Comparison of ENCODE assay signal across 9 cellular contexts in the genomic region with DNA sequence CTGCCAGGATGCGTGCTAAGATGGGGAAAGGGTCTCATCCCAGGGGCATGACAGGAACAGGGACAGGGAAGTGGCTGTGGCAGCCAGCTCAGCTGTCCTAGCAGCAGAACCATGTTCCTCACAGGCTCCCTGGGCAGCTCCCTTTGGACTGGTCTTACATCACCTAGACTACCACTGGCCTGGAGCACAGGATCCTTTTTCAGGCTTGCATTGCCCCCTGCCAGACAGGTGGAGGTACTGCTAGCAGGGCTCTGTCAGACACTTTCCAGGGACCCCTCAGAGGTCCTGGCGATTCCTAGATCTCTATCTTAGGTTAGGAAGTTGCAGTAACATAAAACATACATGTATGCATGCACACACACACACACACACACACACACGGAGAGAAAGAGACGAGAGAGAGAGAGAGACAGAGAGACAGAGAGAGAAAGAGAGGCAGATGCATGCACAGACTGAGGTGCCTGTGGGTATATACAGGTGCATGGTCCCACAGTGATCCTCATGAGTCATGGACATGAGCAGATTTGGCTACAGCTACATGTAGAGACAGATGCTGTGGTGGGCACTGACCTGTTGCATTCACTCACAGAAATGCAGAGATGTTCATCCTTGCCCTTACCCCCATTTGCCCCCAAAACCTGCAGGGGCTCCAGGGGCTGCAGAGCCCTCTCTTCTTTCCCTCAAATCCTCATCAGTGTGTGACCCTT.
A peak's percentile ranks its signal among the peaks of the same experiment; 100 is the strongest.
DNase-seq lines count a peak whose midpoint lies in the region; ATAC-seq and TF ChIP-seq lines count a peak whose summit lies in the region.
"Had no signal": no experiment of that assay in that cellular context is flagged by ENCODE, and none has a peak within 500 bp of the region (broad histone marks: within the 10 kb centered on the region; RNA-seq: fewer than 3 reads in every experiment).

No MANE protein-coding gene starts in this region.

- H3K9me3 ChIP-seq in mammary epithelial cell (replicated peaks; ENCODE audit: insufficient read depth, low read length) (no peaks in the 10 kb centered on the region), suprapubic skin (no peaks in the 10 kb centered on the region)
- H3K9me3 ChIP-seq: SJSA1 had no signal

- in situ Hi-C loops in Caki2 (cut with HindIII; ENCODE audit: low pct_unique_long_range_greater_than_20kb, low sequenced_read_pairs): no loop called here
- in situ Hi-C loops in mammary epithelial cell (cut with MboI; ENCODE audit: low sequenced_read_pairs in 2 of 2): loop anchor here (5.0 to 25.0 kb wide), 4 partner anchors 204 to 524 kb away; no protein-coding TSS in a partner anchor

- H3K4me3 ChIP-seq in NB4 (ENCODE audit: low read depth, low read length) (no peak overlapping the region), mammary epithelial cell (replicated peaks in 1 of 3; ENCODE audit: insufficient read depth in 1 of 3, low read depth in 2 of 3, low read length in 3 of 3) (no peak overlapping the region), suprapubic skin (no peak overlapping the region)
- H3K4me3 ChIP-seq: SJSA1 had no signal

- peak; percentile 73 for ATAC-seq in GM19025 (IDR thresholded peaks at IDR 0.05; ENCODE audit: low read depth, unreplicated experiment)

- no peak overlapping the region for H2AFZ ChIP-seq in mammary epithelial cell (ENCODE audit: low read depth, low read length)

- WGBS in mammary epithelial cell (ENCODE audit: low coverage, missing lambda C conversion rate): 30% methylated on average over 3 of the region's 4 CpGs
- WGBS in suprapubic skin: 56% methylated on average over 4 of the region's 4 CpGs

- DNase-seq in Caki2 (ENCODE audit: low read depth) (peak; percentile 12), NB4 (ENCODE audit: low read depth) (peak; percentile 59), mammary epithelial cell (peak; percentile 25), medulla oblongata (ENCODE audit: extremely low spot score) (peak; percentile 17), NCI-H774 (lab: John Stamatoyannopoulos, UW) (no peak), suprapubic skin (ENCODE audit: low spot score in 2 of 2) (no peak), DMS114 treated with DMSO at 0.1 percent for 48 hours (lab: John Stamatoyannopoulos, UW; ENCODE audit: unreplicated experiment) (no peak)

- no TSS peak for BruUV-seq in mammary epithelial cell (replicated peaks; lab: Mats Ljungman, UMichigan)

- no peak overlapping the region for H3K4me2 ChIP-seq in mammary epithelial cell (ENCODE audit: insufficient read depth, low read depth, low read length)

- dilution Hi-C loops in mammary epithelial cell (cut with HindIII; ENCODE audit: low sequenced_read_pairs): no loop called here

- H3K4me1 ChIP-seq in mammary epithelial cell (ENCODE audit: insufficient read depth, low read length): no peaks in the 10 kb centered on the region
- no peaks in the 10 kb centered on the region for H3K4me1 ChIP-seq in suprapubic skin
- H3K4me1 ChIP-seq: SJSA1 had no signal

- H4K20me1 ChIP-seq in mammary epithelial cell (ENCODE audit: insufficient read depth, low read length): no peaks in the 10 kb centered on the region

- CTCF ChIA-PET in mammary epithelial cell (lab: Charles Lee; ENCODE audit: low non-redundant PET): interaction anchor here (0.5 to 0.9 kb wide), 4 partner anchors 112 to 516 kb away, joined by 3 to 4 read pairs (median 3); no protein-coding TSS in a partner anchor

- H3K27me3 ChIP-seq in mammary epithelial cell (ENCODE audit: insufficient read depth, low read length) (no peaks in the 10 kb centered on the region), suprapubic skin (no peaks in the 10 kb centered on the region)
- H3K27me3 ChIP-seq: SJSA1 had no signal

- no peak overlapping the region for H3K27ac ChIP-seq in mammary epithelial cell (ENCODE audit: insufficient read depth, low read depth, low read length)
- H3K27ac ChIP-seq in suprapubic skin: no peak overlapping the region
- H3K27ac ChIP-seq: SJSA1 had no signal

- TF ChIP-seq POLR2A in NB4 (IDR thresholded peaks at IDR 0.05; ENCODE audit: extremely low read depth, insufficient read length): no peak
- TF ChIP-seq POLR2A in suprapubic skin (IDR thresholded peaks at IDR 0.05): no peak

- no peaks in the 10 kb centered on the region for H3K36me3 ChIP-seq in mammary epithelial cell (ENCODE audit: insufficient read depth, low read length)
- no peaks in the 10 kb centered on the region for H3K36me3 ChIP-seq in suprapubic skin
- H3K36me3 ChIP-seq: SJSA1 had no signal

- intact Hi-C loops in mammary epithelial cell (cut with micrococcal nuclease): loop anchor here (1.0 kb wide), 2 partner anchors 200 to 514 kb away; no protein-coding TSS in a partner anchor

- no peak for TF ChIP-seq EP300 in suprapubic skin (IDR thresholded peaks at IDR 0.05)

- H3K79me2 ChIP-seq in mammary epithelial cell (ENCODE audit: insufficient read depth, low read length): no peaks in the 10 kb centered on the region

- TF ChIP-seq CTCF in NB4 (IDR thresholded peaks at IDR 0.05; ENCODE audit: low read depth, low read length): peak; percentile 58
- TF ChIP-seq CTCF in mammary epithelial cell (conservative IDR thresholded peaks at IDR 0.05 in 1 of 2, IDR thresholded peaks at IDR 0.05 in 1 of 2; ENCODE audit: extremely low read depth in 1 of 2, insufficient read depth in 1 of 2, low read depth in 1 of 2, low read length in 2 of 2): peak; percentile 61 to 75
- TF ChIP-seq CTCF in suprapubic skin (IDR thresholded peaks at IDR 0.05): peak in 1 of 2 donors; percentile 20

- H3K9ac ChIP-seq in mammary epithelial cell (ENCODE audit: insufficient read depth, low read length): no peak overlapping the region

Comparison
In these comparisons a context has a peak if more than half of its experiments do, and no peak if none do; other contexts are left out.
1. DNase-seq: peak in Caki2 (single experiment), NB4 (single experiment), mammary epithelial cell (single experiment) and medulla oblongata (single experiment); none in NCI-H774 (single experiment), suprapubic skin (0 of 2) and DMS114 treated with DMSO at 0.1 percent for 48 hours (single experiment).